Comparison of ENCODE assay signal across 22 cellular contexts in the genomic region with DNA sequence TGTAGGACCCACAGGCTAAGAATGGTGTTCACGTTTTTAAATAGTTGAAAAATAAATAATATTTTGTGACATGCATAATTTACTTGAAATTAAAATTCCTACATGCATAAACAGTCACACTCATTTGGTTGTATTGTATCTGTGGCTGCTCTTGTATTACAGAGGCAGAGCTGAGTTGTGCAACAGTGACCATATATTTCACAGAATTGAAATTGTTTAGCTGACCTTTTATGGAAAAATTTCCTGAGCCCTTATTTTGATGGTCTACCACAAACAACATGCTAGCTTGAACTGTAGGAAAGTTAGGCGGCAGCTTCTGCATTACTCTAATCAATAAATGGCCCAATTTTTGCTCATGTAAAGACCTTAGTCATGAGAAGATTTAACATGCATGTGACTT.
A peak's percentile ranks its signal among the peaks of the same experiment; 100 is the strongest.
DNase-seq lines count a peak whose midpoint lies in the region; ATAC-seq lines count a peak whose summit lies in the region.
"Had no signal": no experiment of that assay in that cellular context is flagged by ENCODE, and none has a peak within 500 bp of the region (broad histone marks: within the 10 kb centered on the region; RNA-seq: fewer than 3 reads in every experiment).

No MANE protein-coding gene starts in this region.

- H3K9ac ChIP-seq in adipocyte (ENCODE audit: low read length): no peak overlapping the region
- H3K9ac ChIP-seq: BLaER1 treated with 17β-estradiol and CSF1 and Interleukin-3, amounts not matched to agents 10 nM and 100 nM; GM23248 had no signal

- H3K4me3 ChIP-seq in adipocyte (ENCODE audit: low read length): no peak overlapping the region
- H3K4me3 ChIP-seq: A549; BLaER1 treated with 17β-estradiol and CSF1 and Interleukin-3, amounts not matched to agents 10 nM and 100 nM; GM12878; GM23248 had no signal

- no peaks in the 10 kb centered on the region for H3K9me3 ChIP-seq in adipocyte (ENCODE audit: control insufficient read depth, low read length)
- H3K9me3 ChIP-seq: A549, BE2C had no signal

- H3K27me3 ChIP-seq in adipocyte (replicated peaks; ENCODE audit: control insufficient read depth, insufficient read depth, low read length): no peaks in the 10 kb centered on the region
- H3K27me3 ChIP-seq: BE2C; BLaER1 treated with 17β-estradiol and CSF1 and Interleukin-3, amounts not matched to agents 10 nM and 100 nM had no signal

- no peaks in the 10 kb centered on the region for H3K4me1 ChIP-seq in adipocyte (ENCODE audit: control insufficient read depth, insufficient read depth, low read length)
- H3K4me1 ChIP-seq: A549 had no signal

- DNase-seq in MV-4-11 (lab: John Stamatoyannopoulos, UW) (peak; percentile 46), adipocyte (ENCODE audit: low read depth) (peak; percentile 73), fibroblast of gingiva (ENCODE audit: low read depth) (peak; percentile 15), NCI-H1694 (lab: John Stamatoyannopoulos, UW) (no peak)
- no peak for DNase-seq in stimulated activated CD4-positive, alpha-beta T cell treated with anti-CD3 and anti-CD28 coated beads, Interleukin-4, amount 100 ng/mL, for 24 hours
- DNase-seq: 8988T; ACHN; AML-193; BE2C; CD4-positive, alpha-beta T cell; CD8-positive, alpha-beta memory T cell; DMS 273 treated with DMSO at 0.1 percent for 48 hours; DMS79; EL; GDM1; GM23248; H7; HCEC 1CT had no signal

- no peaks in the 10 kb centered on the region for H3K36me3 ChIP-seq in adipocyte (ENCODE audit: control insufficient read depth, insufficient read depth, low read length, severe bottlenecking)
- H3K36me3 ChIP-seq: BE2C; BLaER1 treated with 17β-estradiol and CSF1 and Interleukin-3, amounts not matched to agents 10 nM and 100 nM had no signal

- ATAC-seq in GM18858 (IDR thresholded peaks at IDR 0.05; ENCODE audit: unreplicated experiment): no peak
- ATAC-seq: A549, GM12878 had no signal

Comparison
In these comparisons a context has a peak if more than half of its experiments do, and no peak if none do; other contexts are left out.
1. DNase-seq: peak in MV-4-11 (single experiment), adipocyte (single experiment) and fibroblast of gingiva (single experiment); none in NCI-H1694 (single experiment) and stimulated activated CD4-positive, alpha-beta T cell treated with anti-CD3 and anti-CD28 coated beads, Interleukin-4, amount 100 ng/mL, for 24 hours (single experiment).